In genomic region chr17:7466644-7467341, GRCh38 we compare ENCODE assay signal across 9 cellular contexts. TPM values are rescaled to one million over a fixed set of nuclear protein-coding genes. Genes with fewer than 3 reads are reported as not detected.
DNase-seq lines count a peak whose midpoint lies in the region; ATAC-seq and TF ChIP-seq lines count a peak whose summit lies in the region.
"Had no signal": no experiment of that assay in that cellular context is flagged by ENCODE, and none has a peak within 500 bp of the region (broad histone marks: within the 10 kb centered on the region; RNA-seq: fewer than 3 reads in every experiment).

No MANE protein-coding gene starts in this region.

- H3K27ac ChIP-seq in Peyer's patch, result peak overlapping the region in 3 of 4 donors; percentile 17 to 55 (median 20)

- peaks cover 42% of the 10 kb centered on the region for H3K4me1 Mint-ChIP-seq in nephron progenitor cell

- peak; percentile 6 to 9 for DNase-seq in AML-193 (lab: John Stamatoyannopoulos, UW)
- DNase-seq in Peyer's patch, result no peak
- peak; percentile 71 to 74 for DNase-seq in erythroblast (lab: John Stamatoyannopoulos, UW)
- DNase-seq in nephron progenitor cell, result no peak
- no peak for DNase-seq in T-helper 9 cell
- no peak for DNase-seq in middle frontal gyrus (ENCODE audit: extremely low spot score, low spot score)
- DNase-seq in BE2C, result no peak

- H3K4me3 ChIP-seq in Peyer's patch, result no peak overlapping the region
- H3K4me3 ChIP-seq in BE2C (ENCODE audit: low read depth, low read length), result no peak overlapping the region

- no peaks in the 10 kb centered on the region for H3K27me3 ChIP-seq in Peyer's patch
- H3K27me3 ChIP-seq in BE2C, result no peaks in the 10 kb centered on the region

- TF ChIP-seq POLR2A in Peyer's patch (IDR thresholded peaks at IDR 0.05) (no peak), erythroblast (IDR thresholded peaks at IDR 0.05; ENCODE audit: low read length) (no peak)

- peaks cover 2% of the 10 kb centered on the region for H3K27me3 Mint-ChIP-seq in nephron progenitor cell (ENCODE audit: low read depth, poor library complexity)

- no peak for ATAC-seq in HG03280 (IDR thresholded peaks at IDR 0.05; ENCODE audit: unreplicated experiment)

- H3K9me3 Mint-ChIP-seq in nephron progenitor cell, result no peaks in the 10 kb centered on the region

- peaks cover 0 to 33% (median 0%) of the 10 kb centered on the region in 3 donors for H3K36me3 ChIP-seq in Peyer's patch
- H3K36me3 ChIP-seq in BE2C, result no peaks in the 10 kb centered on the region

- H3K4me1 ChIP-seq in Peyer's patch, result peaks cover 0 to 21% (median 2%) of the 10 kb centered on the region in 4 donors
- no peaks in the 10 kb centered on the region for H3K4me1 ChIP-seq in BE2C

- TF ChIP-seq CTCF in Peyer's patch (IDR thresholded peaks at IDR 0.05) (no peak), nephron progenitor cell (IDR thresholded peaks at IDR 0.05) (no peak), BE2C (IDR thresholded peaks at IDR 0.05; ENCODE audit: low read depth, low read length) (no peak)

- H3K27ac Mint-ChIP-seq in nephron progenitor cell, result peak overlapping the region; percentile 71

- no peak overlapping the region for H3K4me3 Mint-ChIP-seq in nephron progenitor cell

- peaks cover 15% of the 10 kb centered on the region for H3K36me3 Mint-ChIP-seq in nephron progenitor cell (ENCODE audit: low read depth)

- H3K9me3 ChIP-seq in Peyer's patch (no peaks in the 10 kb centered on the region), BE2C (no peaks in the 10 kb centered on the region)

RNA-seq across cellular contexts. Expression of gene ZBTB4, which starts 12.6 kb away (rescaled TPM):
- total RNA-seq in Peyer's patch, result 10 to 100 TPM; 15.1 to 27.3 (median 24.5) TPM
- polyA plus RNA-seq in BE2C (2012; ENCODE audit: insufficient read depth, insufficient read length, low read depth), result 7.9 TPM

RNA-seq across cellular contexts. Expression of gene SLC35G6, which starts 14.5 kb away (rescaled TPM):
- not detected for total RNA-seq in Peyer's patch
- polyA plus RNA-seq in BE2C (2012; ENCODE audit: insufficient read depth, insufficient read length, low read depth), result not detected
- total RNA-seq: T-helper 2 cell treated with Interferon-gamma antibody and Interleukin-4, amounts not matched to agents 100 ng/mL and 5 ng/mL, for 36 hours had no signal

RNA-seq across cellular contexts. Expression of gene POLR2A, which starts 17.4 kb away (rescaled TPM):
- 100 to 1,000 TPM in 3 of 4 donors, 10 to 100 TPM in 1; 94.6 to 204 (median 157) TPM for total RNA-seq in Peyer's patch
- 75.6 TPM for polyA plus RNA-seq in BE2C (2012; ENCODE audit: insufficient read depth, insufficient read length, low read depth)

RNA-seq across cellular contexts. Expression of gene CHRNB1, which starts 21.9 kb away (rescaled TPM):
- total RNA-seq in Peyer's patch, result 1 to 10 TPM; 4.0 to 9.1 (median 5.8) TPM
- polyA plus RNA-seq in BE2C (2012; ENCODE audit: insufficient read depth, insufficient read length, low read depth), result 4.6 TPM

RNA-seq across cellular contexts. Expression of gene FGF11, which starts 27.5 kb away (rescaled TPM):
- total RNA-seq in Peyer's patch, result 1 to 10 TPM in 1 of 4 donors, not detected in 3; 1.0 TPM
- 7.1 TPM for polyA plus RNA-seq in BE2C (2012; ENCODE audit: insufficient read depth, insufficient read length, low read depth)

Comparison
In these comparisons a context has a peak if more than half of its experiments do, and no peak if none do; other contexts are left out.
1. DNase-seq: peak in AML-193 (2 of 2) and erythroblast (2 of 2); none in Peyer's patch (0 of 3), nephron progenitor cell (single experiment), T-helper 9 cell (single experiment), middle frontal gyrus (single experiment) and BE2C (single experiment).